In genomic region chr16:1141201-1141600, GRCh38 we compare ENCODE assay signal across 17 cellular contexts.
"Had no signal": no experiment of that assay in that cellular context is flagged by ENCODE, and none has a peak within 500 bp of the region (broad histone marks: within the 10 kb centered on the region; RNA-seq: fewer than 3 reads in every experiment).

No MANE protein-coding gene starts in this region.

- DNase-seq: hippocampal formation; kidney glomerular epithelial cell; left cardiac atrium; left lung; lower lobe of right lung; mammary epithelial cell; mesenchymal stem cell; naive thymus-derived CD8-positive, alpha-beta T cell; right lobe of liver; stimulated activated CD4-positive, alpha-beta T cell treated with anti-CD3 and anti-CD28 coated beads, Interleukin-1b, Interleukin-23, amount 100 ng/mL, for 48 hours; stimulated activated CD4-positive, alpha-beta T cell treated with anti-CD3 and anti-CD28 coated beads, Interleukin-4, amount 100 ng/mL, for 1 hour; stimulated activated naive B cell treated with anti-CD40 and anti-IgM and Interleukin-4, amounts not matched to agents 10 μg/mL and 1 μg/mL and 100 μg/mL, for 72 hours; stimulated activated naive CD8-positive, alpha-beta T cell treated with anti-CD3 and anti-CD28 coated beads, Interleukin-15, Interleukin-2, amounts not matched to agents 100 U/mL and 50 U/mL, for 24 hours; stomach; testis; thyroid gland; transverse colon had no signal
